Comparison of ENCODE assay signal across 18 cellular contexts in genomic region chr10:26994743-26995142, GRCh38.
"Had no signal": no experiment of that assay in that cellular context is flagged by ENCODE, and none has a peak within 500 bp of the region (broad histone marks: within the 10 kb centered on the region; RNA-seq: fewer than 3 reads in every experiment).

No MANE protein-coding gene starts in this region.

- H3K4me3 Mint-ChIP-seq: naive thymus-derived CD8-positive, alpha-beta T cell had no signal

- H3K9me3 ChIP-seq: gastrocnemius medialis, mucosa of descending colon had no signal

- H3K27me3 Mint-ChIP-seq: naive thymus-derived CD8-positive, alpha-beta T cell had no signal

- H3K27ac ChIP-seq: coronary artery, dorsolateral prefrontal cortex, gastrocnemius medialis, heart right ventricle had no signal

- H3K4me3 ChIP-seq: coronary artery, dorsolateral prefrontal cortex, gastrocnemius medialis, heart right ventricle, mucosa of descending colon, skin epidermis had no signal

- H3K27ac Mint-ChIP-seq: naive thymus-derived CD8-positive, alpha-beta T cell had no signal

- H3K27me3 ChIP-seq: dorsolateral prefrontal cortex, gastrocnemius medialis, heart right ventricle had no signal

- H3K4me1 ChIP-seq: gastrocnemius medialis, heart right ventricle had no signal

- H3K36me3 ChIP-seq: gastrocnemius medialis, heart right ventricle had no signal

- ATAC-seq: esophagus mucosa; gastrocnemius medialis; heart right ventricle; mucosa of descending colon; naive thymus-derived CD8-positive, alpha-beta T cell; sciatic nerve had no signal

- DNase-seq: dorsolateral prefrontal cortex; effector CD8-positive, alpha-beta T cell; gastrocnemius medialis; heart right ventricle; hypothalamus; kidney glomerular epithelial cell; mammary epithelial cell; mucosa of descending colon; naive thymus-derived CD8-positive, alpha-beta T cell; posterior cingulate gyrus; stimulated activated CD4-positive, alpha-beta T cell treated with anti-CD3 and anti-CD28 coated beads, Interleukin-2, amount 100 ng/mL, for 24 hours; stimulated activated CD4-positive, alpha-beta T cell treated with anti-CD3 and anti-CD28 coated beads, Interleukin-4, amount 100 ng/mL, for 4 hours; stimulated activated naive CD4-positive, alpha-beta T cell treated with Interleukin-2 at 50 U/mL for 16 hours; trophoblast cell had no signal
